1 cellular context compared by ENCODE assay signal in the genomic region with DNA sequence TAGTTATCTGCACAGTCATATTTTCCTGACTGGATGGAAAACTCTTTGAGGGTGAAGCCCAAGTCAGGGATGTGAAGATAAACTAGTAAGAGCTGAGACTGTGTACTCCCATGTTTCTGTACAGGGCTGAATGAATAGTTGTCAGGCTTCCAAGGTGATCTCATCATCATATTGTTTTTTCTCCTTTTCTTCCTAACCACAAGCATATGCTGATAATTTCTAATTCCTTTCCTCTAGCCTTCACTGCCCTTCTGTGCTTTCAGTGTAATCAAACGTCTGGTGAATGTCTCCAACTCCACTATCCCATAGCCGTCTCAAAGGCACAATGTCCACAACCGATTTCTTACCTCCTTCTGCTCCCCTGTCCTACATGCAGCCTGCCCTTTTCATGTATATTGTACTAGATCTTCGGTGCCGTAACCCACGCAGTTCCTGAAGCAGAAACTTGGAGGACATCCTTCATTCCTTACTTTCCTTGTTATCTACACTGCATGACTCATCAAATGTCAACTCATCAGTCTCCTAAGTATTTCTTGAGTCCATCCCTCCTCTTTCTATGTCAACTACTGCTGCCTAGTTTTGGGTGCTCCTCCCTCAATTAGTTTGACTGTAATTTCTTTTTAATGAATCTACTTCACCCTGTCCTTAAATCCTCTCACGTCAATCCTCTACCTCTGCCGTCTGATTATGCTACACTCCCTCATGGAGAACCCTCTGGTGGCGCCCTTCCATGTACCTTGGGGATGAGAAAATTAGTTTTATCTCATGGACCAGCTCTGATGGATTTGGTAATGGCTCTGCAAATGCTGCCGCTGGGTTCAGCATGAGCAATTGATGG.
TF ChIP-seq lines count a peak whose summit lies in the region.

No MANE protein-coding gene starts in this region.

TF ChIP-seq in endothelial cell of umbilical vein, 7 proteins besides CTCF, POLR2A, EP300 and RAD21 (continued from another document):
- TF ChIP-seq GATA2 (IDR thresholded peaks at IDR 0.05; ENCODE audit: insufficient read depth, insufficient read length, low read depth, low read length): peak; percentile 64
